Comparison of ENCODE assay signal across 10 cellular contexts in genomic region chr4:85005865-85006377, GRCh38. TPM values are rescaled to one million over a fixed set of nuclear protein-coding genes. Genes with fewer than 3 reads are reported as not detected.
DNase-seq lines count a peak whose midpoint lies in the region; ATAC-seq, FAIRE-seq and TF ChIP-seq lines count a peak whose summit lies in the region.
"Had no signal": no experiment of that assay in that cellular context is flagged by ENCODE, and none has a peak within 500 bp of the region (broad histone marks: within the 10 kb centered on the region; RNA-seq: fewer than 3 reads in every experiment).

No MANE protein-coding gene starts in this region.

- CTCF ChIA-PET in Calu3 (lab: Charles Lee), result no interaction called here

- H3K9me3 Mint-ChIP-seq in Calu3 (ENCODE audit: low read depth, unreplicated experiment), result no peaks in the 10 kb centered on the region
- H3K9me3 Mint-ChIP-seq: endodermal cell had no signal

- 94 to 98% methylated on average over 2 of the region's 2 CpGs for WGBS in pancreas, 2 donors

- no TSS peak for BruUV-seq in Calu3 (replicated peaks; lab: Mats Ljungman, UMichigan)

- no peak overlapping the region for H3K4me3 Mint-ChIP-seq in Calu3 (ENCODE audit: low read depth, unreplicated experiment)
- H3K4me3 Mint-ChIP-seq: activated naive CD8-positive, alpha-beta T cell; endodermal cell had no signal

- no peaks in the 10 kb centered on the region for H3K36me3 Mint-ChIP-seq in Calu3 (ENCODE audit: insufficient read depth, unreplicated experiment)
- H3K36me3 Mint-ChIP-seq: activated naive CD8-positive, alpha-beta T cell had no signal

- H3K4me1 ChIP-seq in pancreas, result no peaks in the 10 kb centered on the region

- peak; percentile 1 for DNase-seq in Calu3
- DNase-seq in MV-4-11 (lab: John Stamatoyannopoulos, UW), result peak; percentile 35
- peak; percentile 64 for DNase-seq in brain pericyte (ENCODE audit: low read depth, low spot score)
- peak; percentile 84 for DNase-seq in kidney tubule cell (ENCODE audit: low spot score)
- DNase-seq in stimulated activated CD4-positive, alpha-beta T cell treated with anti-CD3 and anti-CD28 coated beads, Interleukin-2, amount 100 ng/mL, for 48 hours, result no peak
- DNase-seq in stimulated activated naive CD4-positive, alpha-beta T cell treated with Interleukin-2 at 50 U/mL for 16 hours (lab: John Stamatoyannopoulos, UW), result no peak
- no peak for DNase-seq in pancreas
- no peak for DNase-seq in NCI-H1048 (lab: John Stamatoyannopoulos, UW)
- DNase-seq: endodermal cell had no signal

- no peaks in the 10 kb centered on the region for H3K27me3 ChIP-seq in pancreas

- no peak overlapping the region for H3K4me3 ChIP-seq in pancreas

- H3K36me3 ChIP-seq in pancreas, result no peaks in the 10 kb centered on the region

- FAIRE-seq in pancreas (lab: Jason Lieb, UNC), result no peak

- H3K9me3 ChIP-seq in pancreas, result no peaks in the 10 kb centered on the region

- no peak overlapping the region for H3K27ac Mint-ChIP-seq in Calu3 (ENCODE audit: unreplicated experiment)
- H3K27ac Mint-ChIP-seq: activated naive CD8-positive, alpha-beta T cell; endodermal cell had no signal

- TF ChIP-seq CTCF in Calu3 (IDR thresholded peaks at IDR 0.05; ENCODE audit: unreplicated experiment), result no peak
- no peak for TF ChIP-seq CTCF in pancreas (IDR thresholded peaks at IDR 0.05)

- intact Hi-C loops in Calu3 (cut with micrococcal nuclease; ENCODE audit: unreplicated experiment) (no loop called here), pancreas (cut with DNase I) (no loop called here)

- no peaks in the 10 kb centered on the region for H3K27me3 Mint-ChIP-seq in Calu3 (ENCODE audit: unreplicated experiment)
- H3K27me3 Mint-ChIP-seq: activated naive CD8-positive, alpha-beta T cell had no signal

- no peak for ATAC-seq in pancreas

- H3K27ac ChIP-seq in pancreas, result no peak overlapping the region

- no peaks in the 10 kb centered on the region for H3K4me1 Mint-ChIP-seq in Calu3 (ENCODE audit: low read depth, unreplicated experiment)

RNA-seq across cellular contexts. Expression of gene WDFY3, which starts 39.4 kb away (rescaled TPM):
- 25.1 and 31.5 TPM in 2 replicates for total RNA-seq in Calu3 (2022)
- 10 to 100 TPM; 25.3 to 53.0 (median 30.6) TPM for total RNA-seq in pancreas
- polyA plus RNA-seq in pancreas, result 1 to 10 TPM; 5.3 to 9.9 TPM

Comparison
In these comparisons a context has a peak if more than half of its experiments do, and no peak if none do; other contexts are left out.
1. DNase-seq: peak in Calu3 (single experiment), MV-4-11 (single experiment), brain pericyte (single experiment) and kidney tubule cell (single experiment); none in stimulated activated CD4-positive, alpha-beta T cell treated with anti-CD3 and anti-CD28 coated beads, Interleukin-2, amount 100 ng/mL, for 48 hours (0 of 2), stimulated activated naive CD4-positive, alpha-beta T cell treated with Interleukin-2 at 50 U/mL for 16 hours (single experiment), pancreas (0 of 6) and NCI-H1048 (single experiment).